In the genomic region with DNA sequence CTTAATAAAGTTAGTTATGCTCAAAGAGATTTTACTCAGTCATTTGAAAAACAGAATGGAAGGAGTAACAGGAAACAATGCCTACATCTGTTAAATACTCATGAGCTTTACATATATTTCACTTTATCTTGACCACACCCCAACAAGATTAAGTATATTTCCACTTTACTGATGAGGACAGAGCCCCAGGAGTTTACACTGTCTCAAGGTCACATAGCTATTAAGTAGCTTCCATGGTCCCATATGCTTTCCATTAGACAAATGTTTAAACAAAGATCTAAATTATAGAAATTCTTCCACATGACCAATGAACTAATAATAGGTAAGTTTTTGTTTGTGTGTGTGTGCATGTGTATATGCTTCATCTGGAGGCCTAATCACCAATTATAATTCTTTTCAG, we compare ENCODE assay signal across 21 cellular contexts. TPM values are rescaled to one million over a fixed set of nuclear protein-coding genes. Genes with fewer than 3 reads are reported as not detected.
DNase-seq lines count a peak whose midpoint lies in the region; ATAC-seq, FAIRE-seq and TF ChIP-seq lines count a peak whose summit lies in the region.
"Had no signal": no experiment of that assay in that cellular context is flagged by ENCODE, and none has a peak within 500 bp of the region (broad histone marks: within the 10 kb centered on the region; RNA-seq: fewer than 3 reads in every experiment).

No MANE protein-coding gene starts in this region.

- H3K9ac ChIP-seq in SK-N-MC (ENCODE audit: insufficient read length) (no peak overlapping the region), Karpas-422 (ENCODE audit: low read length) (no peak overlapping the region)
- H3K9ac ChIP-seq: BLaER1 treated with 17β-estradiol and CSF1 and Interleukin-3, amounts not matched to agents 10 nM and 100 nM had no signal

- H2AFZ ChIP-seq in Karpas-422 (ENCODE audit: low read length) = no peak overlapping the region

- H3K4me2 ChIP-seq in Karpas-422 (ENCODE audit: low read depth, low read length, poor library complexity, severe bottlenecking) = no peak overlapping the region
- H3K4me2 ChIP-seq: BLaER1 treated with 17β-estradiol and CSF1 and Interleukin-3, amounts not matched to agents 10 nM and 100 nM had no signal

- no peak for TF ChIP-seq POLR2A in stomach (IDR thresholded peaks at IDR 0.05)
- TF ChIP-seq POLR2A in GM12892 (IDR thresholded peaks at IDR 0.05; ENCODE audit: low read depth, low read length) = no peak

- no peaks in the 10 kb centered on the region for H3K9me2 ChIP-seq in Karpas-422 (replicated peaks; ENCODE audit: insufficient read depth, low read length)

- DNase-seq in activated T-cell treated with anti-CD3 and anti-CD28 coated beads, Interleukin-2, amount 50 U/mL, for 72 hours = no peak
- no peak for DNase-seq in activated T-cell treated with anti-CD3 and anti-CD28 coated beads, Interleukin-2, amount 50 U/mL, for 4 hours
- DNase-seq in SK-N-MC (ENCODE audit: low read depth, low spot score) (no peak), fibroblast of villous mesenchyme (ENCODE audit: low read depth) (peak; percentile 52), stomach (no peak), GM12892 (ENCODE audit: insufficient read length) (no peak), anterior cingulate cortex (lab: John Stamatoyannopoulos, UW) (no peak), Karpas-422 (no peak)
- DNase-seq: 8988T; activated CD4-positive, alpha-beta T cell treated with anti-CD3 and anti-CD28 coated beads for 36 hours; effector CD4-positive, alpha-beta T cell; left lung; NCI-H1417 treated with DMSO at 0.1 percent for 48 hours; stimulated activated CD4-positive, alpha-beta T cell treated with anti-CD3 and anti-CD28 coated beads, Interleukin-1b, Interleukin-23, amount 100 ng/mL, for 48 hours; T-helper 9 cell; upper lobe of right lung had no signal

- H3K27me3 Mint-ChIP-seq in activated T-cell treated with anti-CD3 and anti-CD28 coated beads, Interleukin-2, amount 50 U/mL, for 72 hours (ENCODE audit: low read depth) = no peaks in the 10 kb centered on the region
- no peaks in the 10 kb centered on the region for H3K27me3 Mint-ChIP-seq in activated T-cell treated with anti-CD3 and anti-CD28 coated beads, Interleukin-2, amount 50 U/mL, for 4 hours (ENCODE audit: low read depth)
- H3K27me3 Mint-ChIP-seq: activated CD4-positive, alpha-beta T cell treated with anti-CD3 and anti-CD28 coated beads for 36 hours; stimulated activated naive CD8-positive, alpha-beta T cell treated with anti-CD3 and anti-CD28 coated beads, Interleukin-15, Interleukin-2, amounts not matched to agents 100 ng/mL and 50 ng/mL, for 24 hours had no signal

- H3K36me3 ChIP-seq in SK-N-MC (ENCODE audit: insufficient read depth, low read length) (no peaks in the 10 kb centered on the region), stomach (no peaks in the 10 kb centered on the region), Karpas-422 (ENCODE audit: insufficient read depth, low read length) (no peaks in the 10 kb centered on the region)
- H3K36me3 ChIP-seq: left lung, neutrophil, right atrium auricular region, upper lobe of right lung had no signal

- H3K9me3 ChIP-seq in SK-N-MC (ENCODE audit: low read depth, low read length) (no peaks in the 10 kb centered on the region), stomach (no peaks in the 10 kb centered on the region), Karpas-422 (ENCODE audit: low read length) (no peaks in the 10 kb centered on the region)
- H3K9me3 ChIP-seq: BLaER1 treated with 17β-estradiol and CSF1 and Interleukin-3, amounts not matched to agents 10 nM and 100 nM; left lung; neutrophil; right atrium auricular region; upper lobe of right lung had no signal

- TF ChIP-seq EP300 in stomach (IDR thresholded peaks at IDR 0.05) = no peak

- H3K36me3 Mint-ChIP-seq in activated T-cell treated with anti-CD3 and anti-CD28 coated beads, Interleukin-2, amount 50 U/mL, for 72 hours (ENCODE audit: insufficient read depth in 2 of 2) = peaks cover 0 to 2% of the 10 kb centered on the region in 2 donors
- peaks cover 2% of the 10 kb centered on the region for H3K36me3 Mint-ChIP-seq in activated T-cell treated with anti-CD3 and anti-CD28 coated beads, Interleukin-2, amount 50 U/mL, for 4 hours (ENCODE audit: insufficient read depth)

- peaks cover 87% of the 10 kb centered on the region for H3K79me2 ChIP-seq in Karpas-422 (ENCODE audit: low read length)

- H3K27ac ChIP-seq in SK-N-MC (peak overlapping the region; percentile 71), stomach (peak overlapping the region; percentile 34 to 76 (median 66)), Karpas-422 (ENCODE audit: low read length) (no peak overlapping the region; the same call in 1 of the 2 replicates)
- H3K27ac ChIP-seq: BLaER1 treated with 17β-estradiol and CSF1 and Interleukin-3, amounts not matched to agents 10 nM and 100 nM; left lung; neutrophil; upper lobe of right lung had no signal

- intact Hi-C loops in stomach (cut with DNase I; ENCODE audit: low total_unique reads) = no loop called here

- H3K27me3 ChIP-seq in stomach (no peaks in the 10 kb centered on the region), Karpas-422 (ENCODE audit: low read length) (no peaks in the 10 kb centered on the region)
- H3K27me3 ChIP-seq: BLaER1 treated with 17β-estradiol and CSF1 and Interleukin-3, amounts not matched to agents 10 nM and 100 nM; left lung; neutrophil; right atrium auricular region; upper lobe of right lung had no signal

- ATAC-seq in activated T-cell treated with anti-CD3 and anti-CD28 coated beads, Interleukin-2, amount 50 U/mL, for 72 hours (replicated peaks in 1 of 2) = no peak
- ATAC-seq in activated T-cell treated with anti-CD3 and anti-CD28 coated beads, Interleukin-2, amount 50 U/mL, for 4 hours = no peak
- ATAC-seq: activated CD4-positive, alpha-beta T cell treated with anti-CD3 and anti-CD28 coated beads for 36 hours; left lung; upper lobe of right lung had no signal

- H3K27ac Mint-ChIP-seq in activated T-cell treated with anti-CD3 and anti-CD28 coated beads, Interleukin-2, amount 50 U/mL, for 72 hours = peak overlapping the region; percentile 65
- H3K27ac Mint-ChIP-seq: activated CD4-positive, alpha-beta T cell treated with anti-CD3 and anti-CD28 coated beads for 36 hours; stimulated activated naive CD8-positive, alpha-beta T cell treated with anti-CD3 and anti-CD28 coated beads, Interleukin-15, Interleukin-2, amounts not matched to agents 100 ng/mL and 50 ng/mL, for 24 hours had no signal

- no peak for FAIRE-seq in GM12892 (lab: Jason Lieb, UNC)
- FAIRE-seq: H54 had no signal

- H3K4me3 Mint-ChIP-seq in activated T-cell treated with anti-CD3 and anti-CD28 coated beads, Interleukin-2, amount 50 U/mL, for 72 hours = no peak overlapping the region
- no peak overlapping the region for H3K4me3 Mint-ChIP-seq in activated T-cell treated with anti-CD3 and anti-CD28 coated beads, Interleukin-2, amount 50 U/mL, for 4 hours
- H3K4me3 Mint-ChIP-seq: activated CD4-positive, alpha-beta T cell treated with anti-CD3 and anti-CD28 coated beads for 36 hours; stimulated activated naive CD8-positive, alpha-beta T cell treated with anti-CD3 and anti-CD28 coated beads, Interleukin-15, Interleukin-2, amounts not matched to agents 100 ng/mL and 50 ng/mL, for 24 hours had no signal

- no peak overlapping the region for H3K4me3 ChIP-seq in SK-N-MC
- no peak overlapping the region for H3K4me3 ChIP-seq in fibroblast of villous mesenchyme (ENCODE audit: low read depth, low read length)
- H3K4me3 ChIP-seq in stomach = no peak overlapping the region
- H3K4me3 ChIP-seq in Karpas-422 (ENCODE audit: low read length) = no peak overlapping the region
- H3K4me3 ChIP-seq: BLaER1 treated with 17β-estradiol and CSF1 and Interleukin-3, amounts not matched to agents 10 nM and 100 nM; left lung; right atrium auricular region; upper lobe of right lung had no signal

- TF ChIP-seq CTCF in fibroblast of villous mesenchyme (IDR thresholded peaks at IDR 0.05; ENCODE audit: insufficient read depth, low read depth, low read length) (no peak), stomach (IDR thresholded peaks at IDR 0.05) (no peak)

- H3K4me1 ChIP-seq in stomach = peaks cover 42 to 99% (median 68%) of the 10 kb centered on the region in 4 donors
- peaks cover 18% of the 10 kb centered on the region for H3K4me1 ChIP-seq in Karpas-422 (ENCODE audit: low read length)

- no peaks in the 10 kb centered on the region for H3K9me3 Mint-ChIP-seq in activated T-cell treated with anti-CD3 and anti-CD28 coated beads, Interleukin-2, amount 50 U/mL, for 72 hours
- H3K9me3 Mint-ChIP-seq in activated T-cell treated with anti-CD3 and anti-CD28 coated beads, Interleukin-2, amount 50 U/mL, for 4 hours = no peaks in the 10 kb centered on the region
- H3K9me3 Mint-ChIP-seq: stimulated activated naive CD8-positive, alpha-beta T cell treated with anti-CD3 and anti-CD28 coated beads, Interleukin-15, Interleukin-2, amounts not matched to agents 100 ng/mL and 50 ng/mL, for 24 hours had no signal

- H3K4me1 Mint-ChIP-seq in activated T-cell treated with anti-CD3 and anti-CD28 coated beads, Interleukin-2, amount 50 U/mL, for 72 hours (ENCODE audit: low read depth) = peaks cover 51% of the 10 kb centered on the region
- peaks cover 45% of the 10 kb centered on the region for H3K4me1 Mint-ChIP-seq in activated T-cell treated with anti-CD3 and anti-CD28 coated beads, Interleukin-2, amount 50 U/mL, for 4 hours (ENCODE audit: low read depth)

- peaks cover 40% of the 10 kb centered on the region for H4K20me1 ChIP-seq in Karpas-422 (ENCODE audit: insufficient read depth, low read depth, low read length)

RNA-seq across cellular contexts. Expression of a gene that starts 30.2 kb away (rescaled TPM):
- 10 to 100 TPM; 44.7 to 51.7 TPM for total RNA-seq in activated T-cell treated with anti-CD3 and anti-CD28 coated beads, Interleukin-2, amount 50 U/mL, for 72 hours
- 10 to 100 TPM; 35.3 to 42.2 (median 38.2) TPM for total RNA-seq in activated T-cell treated with anti-CD3 and anti-CD28 coated beads, Interleukin-2, amount 50 U/mL, for 4 hours
- total RNA-seq in fibroblast of villous mesenchyme (44.9 and 50.6 TPM in 2 replicates), stomach (100 to 1,000 TPM in 2 of 5 donors, 10 to 100 TPM in 3; 40.4 to 706 (median 99.8) TPM)
- polyA plus RNA-seq in stomach = 10 to 100 TPM; 11.1 to 20.2 (median 14.7) TPM
- polyA plus RNA-seq in GM12892 (2012; ENCODE audit: missing spikeins) = 15.1 TPM
- 37.2 and 51.6 TPM in 2 replicates for total RNA-seq in Karpas-422 (2014; rRNA removed; shearing (Covaris generic); ENCODE audit: low replicate concordance)
